In genomic region chr16:2459647-2460390, GRCh38 we compare ENCODE assay signal across 8 cellular contexts. TPM values are rescaled to one million over a fixed set of nuclear protein-coding genes. Genes with fewer than 3 reads are reported as not detected.
DNase-seq lines count a peak whose midpoint lies in the region; TF ChIP-seq lines count a peak whose summit lies in the region.

TSS of gene TEDC2 (plus strand) at chr16:2460109. CDS start at chr16:2460145, 36 bp downstream.

- peaks cover 7% of the 10 kb centered on the region for H3K79me1 ChIP-seq in H9 (ENCODE audit: insufficient read depth, low read depth, low read length, poor library complexity, severe bottlenecking)

- H2BK20ac ChIP-seq in H9 (ENCODE audit: low read depth, low read length, poor library complexity, severe bottlenecking): no peak within 1 kb of the TSS

- no peak for TF ChIP-seq CTCF in H9 (conservative IDR thresholded peaks at IDR 0.05)
- no peak for TF ChIP-seq CTCF in MM.1S (IDR thresholded peaks at IDR 0.05; ENCODE audit: low read length)
- TF ChIP-seq CTCF in fibroblast of villous mesenchyme (IDR thresholded peaks at IDR 0.05; ENCODE audit: insufficient read depth, low read depth, low read length): no peak
- TF ChIP-seq CTCF in neural crest cell (conservative IDR thresholded peaks at IDR 0.05): no peak
- no peak for TF ChIP-seq CTCF in stomach (IDR thresholded peaks at IDR 0.05)

- H3K23me2 ChIP-seq in H9 (ENCODE audit: insufficient read length, low read depth, low read length, poor library complexity, severe bottlenecking): peaks cover 11% of the 10 kb centered on the region

- 0 out of 2 replicates have a peak within 1 kb of the TSS, but pooled peaks have one; percentile 68 for H3K14ac ChIP-seq in H9 (ENCODE audit: insufficient read depth, low read length)

- H3K36me3 Mint-ChIP-seq in H9 (ENCODE audit: insufficient read depth in 1 of 3, low read depth in 3 of 3) (peaks cover 18 to 57% (median 49%) of the 10 kb centered on the region in 3 experiments; a peak in 6 of 7 replicates), neural crest cell (ENCODE audit: low read depth) (peaks cover 3% of the 10 kb centered on the region)

- no peak within 1 kb of the TSS for H3K23ac ChIP-seq in H9 (ENCODE audit: insufficient read length, low read depth, low read length)

- no peak within 1 kb of the TSS for H3K56ac ChIP-seq in H9 (ENCODE audit: insufficient read length, low read depth, low read length)

- H3K27me3 Mint-ChIP-seq in H9 (ENCODE audit: low read depth) (no peaks in the 10 kb centered on the region), neural crest cell (ENCODE audit: low read depth) (peaks cover 3% of the 10 kb centered on the region)

- H3K9me3 Mint-ChIP-seq in H9 (no peaks in the 10 kb centered on the region), neural crest cell (no peaks in the 10 kb centered on the region)

- H3K27ac Mint-ChIP-seq in H9 (peak within 1 kb of the TSS; percentile 74 to 89 (median 81); a peak in 5 of 7 replicates), neural crest cell (ENCODE audit: unreplicated experiment) (peak within 1 kb of the TSS; percentile 95)

- no peaks in the 10 kb centered on the region for H4K20me1 ChIP-seq in H9 (ENCODE audit: control insufficient read depth, insufficient read depth, insufficient read length)
- H4K20me1 ChIP-seq in MM.1S (ENCODE audit: insufficient read depth, low read length): no peaks in the 10 kb centered on the region

- H3K9ac ChIP-seq in H9 (ENCODE audit: extremely low read depth, insufficient read length, low read length) (peak within 1 kb of the TSS; percentile 32), MM.1S (ENCODE audit: low read length) (peak within 1 kb of the TSS; percentile 81)

- no peak within 1 kb of the TSS for H2BK12ac ChIP-seq in H9 (ENCODE audit: insufficient read length, low read depth, low read length)

- WGBS in H9 (ENCODE audit: extremely low coverage, insufficient read length, low lambda C conversion rate): no CpG with 5 or more reads among the region's 66 CpGs
- 0 to 1% (median 0%) methylated on average over 12 to 66 of the region's 66 CpGs for WGBS in stomach, 5 donors

- intact Hi-C loops in stomach (cut with DNase I; ENCODE audit: low total_unique reads): no loop called here

- H3T11ph ChIP-seq in H9 (ENCODE audit: low read length): no peak within 1 kb of the TSS

- no peak within 1 kb of the TSS for H3K4ac ChIP-seq in H9 (ENCODE audit: low read depth, low read length)

- H2BK5ac ChIP-seq in H9 (ENCODE audit: insufficient read length, low read length): no peak within 1 kb of the TSS

- no peak within 1 kb of the TSS for H4K91ac ChIP-seq in H9 (ENCODE audit: insufficient read length, low read depth, low read length)

- H3K4me2 ChIP-seq in H9 (ENCODE audit: insufficient read depth, insufficient read length, low read length) (peak within 1 kb of the TSS; percentile 87), MM.1S (ENCODE audit: low read depth, low read length) (peak within 1 kb of the TSS; percentile 96)

- no peak for TF ChIP-seq POLR2A in stomach (IDR thresholded peaks at IDR 0.05)

- no peak within 1 kb of the TSS for H4K8ac ChIP-seq in H9 (replicated peaks; ENCODE audit: insufficient read length, low read depth, low read length)

- no peaks in the 10 kb centered on the region for H3K9me2 ChIP-seq in MM.1S (replicated peaks; ENCODE audit: insufficient read depth, low read length)

- no peak within 1 kb of the TSS for H3K27ac ChIP-seq in H9 (ENCODE audit: insufficient read length, low read depth, low read length)
- H3K27ac ChIP-seq in MM.1S (ENCODE audit: low read length): peak within 1 kb of the TSS; percentile 21; the same call in 1 of the 2 replicates
- peak within 1 kb of the TSS in 4 of 5 donors; percentile 8 to 65 (median 28) for H3K27ac ChIP-seq in stomach

- H2AK5ac ChIP-seq in H9 (ENCODE audit: insufficient read length, low read length): no peak within 1 kb of the TSS

- H3K9me3 ChIP-seq in H9 (ENCODE audit: control insufficient read depth, low read depth, low read length) (no peaks in the 10 kb centered on the region), MM.1S (replicated peaks; ENCODE audit: insufficient read depth, low read length) (no peaks in the 10 kb centered on the region), stomach (no peaks in the 10 kb centered on the region)

- H3K4me1 ChIP-seq in H9 (ENCODE audit: insufficient read depth, low read length) (peaks cover 2% of the 10 kb centered on the region; the same call in 1 of the 2 replicates), MM.1S (ENCODE audit: low read length) (peaks cover 15% of the 10 kb centered on the region), stomach (peaks cover 10 to 25% (median 19%) of the 10 kb centered on the region in 4 donors)

- H3K79me2 ChIP-seq in H9 (ENCODE audit: insufficient read depth, low read length) (0 out of 2 replicates have a peak, but pooled peaks cover 2% of the 10 kb centered on the region), MM.1S (ENCODE audit: low read length) (peaks cover 14% of the 10 kb centered on the region)

- DNase-seq in ELR (ENCODE audit: low read depth): peak; percentile 95
- peak; percentile 98 for DNase-seq in H9
- peak; percentile 98 for DNase-seq in MM.1S
- DNase-seq in SHP77 treated with DMSO at 0.1 percent for 48 hours (lab: John Stamatoyannopoulos, UW): peak; percentile 83
- peak; percentile 95 for DNase-seq in activated effector memory CD4-positive, alpha-beta T cell treated with Interleukin-2 at 50 U/mL for 16 hours
- DNase-seq in fibroblast of villous mesenchyme (ENCODE audit: low read depth): peak; percentile 91
- peak; percentile 97 for DNase-seq in neural crest cell (ENCODE audit: low read depth, low spot score)
- DNase-seq in stomach: peak; percentile 98

- no peak within 1 kb of the TSS for H2BK120ac ChIP-seq in H9 (ENCODE audit: low read depth, low read length, poor library complexity, severe bottlenecking)

- H3K4me1 Mint-ChIP-seq in H9 (peaks cover 9 to 20% of the 10 kb centered on the region in 2 experiments), neural crest cell (peaks cover 12% of the 10 kb centered on the region)

- H2AFZ ChIP-seq in H9 (ENCODE audit: low read length) (no peak within 1 kb of the TSS), MM.1S (ENCODE audit: low read length) (peak within 1 kb of the TSS; percentile 79)

- no peak for TF ChIP-seq EP300 in stomach (IDR thresholded peaks at IDR 0.05)

- H4K5ac ChIP-seq in H9 (ENCODE audit: insufficient read length, low read depth, low read length): no peak within 1 kb of the TSS

- H3K4me3 ChIP-seq in MM.1S (ENCODE audit: low read length): peak within 1 kb of the TSS; percentile 72
- H3K4me3 ChIP-seq in fibroblast of villous mesenchyme (ENCODE audit: low read depth, low read length): peak within 1 kb of the TSS; percentile 69
- H3K4me3 ChIP-seq in stomach: peak within 1 kb of the TSS; percentile 48 to 66 (median 58)

- peaks cover 21% of the 10 kb centered on the region for H3F3A ChIP-seq in MM.1S (ENCODE audit: insufficient read depth, low read length)

- no peaks in the 10 kb centered on the region; the same call in 1 of the 2 replicates for H3K36me3 ChIP-seq in MM.1S (replicated peaks; ENCODE audit: insufficient read depth, low read length)
- H3K36me3 ChIP-seq in stomach: peaks cover 5 to 20% (median 11%) of the 10 kb centered on the region in 4 donors

- H2BK15ac ChIP-seq in H9 (ENCODE audit: low read depth, low read length): no peak within 1 kb of the TSS

- H3K27me3 ChIP-seq in H9 (ENCODE audit: insufficient read depth, low read length): no peaks in the 10 kb centered on the region
- H3K27me3 ChIP-seq in MM.1S (replicated peaks; ENCODE audit: insufficient read depth, low read length): no peaks in the 10 kb centered on the region
- no peaks in the 10 kb centered on the region for H3K27me3 ChIP-seq in stomach

- H3K4me3 Mint-ChIP-seq in H9 (peak within 1 kb of the TSS; percentile 73 to 88), neural crest cell (peak within 1 kb of the TSS; percentile 90)

- no peak within 1 kb of the TSS for H3K18ac ChIP-seq in H9 (ENCODE audit: insufficient read length, low read depth, low read length)

RNA-seq across cellular contexts. Expression of gene TEDC2, which starts in this region (rescaled TPM):
- total RNA-seq in H9 (2021): 40.7 and 45.4 TPM in 2 replicates
- 6.9 and 8.4 TPM in 2 replicates for total RNA-seq in fibroblast of villous mesenchyme
- 65.1 and 66.5 TPM in 2 replicates for total RNA-seq in neural crest cell
- 1 to 10 TPM in 3 of 5 donors, not detected in 2; 1.3 to 3.8 (median 3.6) TPM for total RNA-seq in stomach
- polyA plus RNA-seq in stomach: 1 to 10 TPM in 2 of 3 donors, not detected in 1; 1.5 to 2.7 TPM
